ENCODE assay signal across 1 cellular context in genomic region chr9:137318976-137319375, GRCh38.
A peak's percentile ranks its signal among the peaks of the same experiment; 100 is the strongest.
TF ChIP-seq lines count a peak whose summit lies in the region.

No MANE protein-coding gene starts in this region.

TF ChIP-seq in HepG2, 621 proteins besides CTCF, POLR2A, EP300 and RAD21 (continued from another document):
- no peak for TF ChIP-seq ZBTB4 (CRISPR knock-in tag; IDR thresholded peaks at IDR 0.05; ENCODE audit: borderline replicate concordance)
- TF ChIP-seq, protein P1, sequence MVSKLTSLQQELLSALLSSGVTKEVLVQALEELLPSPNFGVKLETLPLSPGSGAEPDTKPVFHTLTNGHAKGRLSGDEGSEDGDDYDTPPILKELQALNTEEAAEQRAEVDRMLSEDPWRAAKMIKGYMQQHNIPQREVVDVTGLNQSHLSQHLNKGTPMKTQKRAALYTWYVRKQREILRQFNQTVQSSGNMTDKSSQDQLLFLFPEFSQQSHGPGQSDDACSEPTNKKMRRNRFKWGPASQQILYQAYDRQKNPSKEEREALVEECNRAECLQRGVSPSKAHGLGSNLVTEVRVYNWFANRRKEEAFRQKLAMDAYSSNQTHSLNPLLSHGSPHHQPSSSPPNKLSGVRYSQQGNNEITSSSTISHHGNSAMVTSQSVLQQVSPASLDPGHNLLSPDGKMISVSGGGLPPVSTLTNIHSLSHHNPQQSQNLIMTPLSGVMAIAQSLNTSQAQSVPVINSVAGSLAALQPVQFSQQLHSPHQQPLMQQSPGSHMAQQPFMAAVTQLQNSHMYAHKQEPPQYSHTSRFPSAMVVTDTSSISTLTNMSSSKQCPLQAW (CRISPR knock-in tag; IDR thresholded peaks at IDR 0.05) = 0 out of 2 replicates have a peak, but pooled peaks have one; percentile 46
- peak; percentile 17; the same call in 1 of the 2 replicates for TF ChIP-seq MED1 (CRISPR knock-in tag; IDR thresholded peaks at IDR 0.05)
- peak; percentile 29; the same call in 1 of the 2 replicates for TF ChIP-seq RFXAP (CRISPR knock-in tag; IDR thresholded peaks at IDR 0.05; ENCODE audit: borderline replicate concordance)
- TF ChIP-seq ETV5 (CRISPR knock-in tag; IDR thresholded peaks at IDR 0.05; ENCODE audit: borderline replicate concordance) = no peak
- TF ChIP-seq, protein P2, sequence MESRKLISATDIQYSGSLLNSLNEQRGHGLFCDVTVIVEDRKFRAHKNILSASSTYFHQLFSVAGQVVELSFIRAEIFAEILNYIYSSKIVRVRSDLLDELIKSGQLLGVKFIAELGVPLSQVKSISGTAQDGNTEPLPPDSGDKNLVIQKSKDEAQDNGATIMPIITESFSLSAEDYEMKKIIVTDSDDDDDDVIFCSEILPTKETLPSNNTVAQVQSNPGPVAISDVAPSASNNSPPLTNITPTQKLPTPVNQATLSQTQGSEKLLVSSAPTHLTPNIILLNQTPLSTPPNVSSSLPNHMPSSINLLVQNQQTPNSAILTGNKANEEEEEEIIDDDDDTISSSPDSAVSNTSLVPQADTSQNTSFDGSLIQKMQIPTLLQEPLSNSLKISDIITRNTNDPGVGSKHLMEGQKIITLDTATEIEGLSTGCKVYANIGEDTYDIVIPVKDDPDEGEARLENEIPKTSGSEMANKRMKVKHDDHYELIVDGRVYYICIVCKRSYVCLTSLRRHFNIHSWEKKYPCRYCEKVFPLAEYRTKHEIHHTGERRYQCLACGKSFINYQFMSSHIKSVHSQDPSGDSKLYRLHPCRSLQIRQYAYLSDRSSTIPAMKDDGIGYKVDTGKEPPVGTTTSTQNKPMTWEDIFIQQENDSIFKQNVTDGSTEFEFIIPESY (CRISPR knock-in tag; IDR thresholded peaks at IDR 0.05) = peak; percentile 43; the same call in 1 of the 2 replicates
- TF ChIP-seq, protein P3, sequence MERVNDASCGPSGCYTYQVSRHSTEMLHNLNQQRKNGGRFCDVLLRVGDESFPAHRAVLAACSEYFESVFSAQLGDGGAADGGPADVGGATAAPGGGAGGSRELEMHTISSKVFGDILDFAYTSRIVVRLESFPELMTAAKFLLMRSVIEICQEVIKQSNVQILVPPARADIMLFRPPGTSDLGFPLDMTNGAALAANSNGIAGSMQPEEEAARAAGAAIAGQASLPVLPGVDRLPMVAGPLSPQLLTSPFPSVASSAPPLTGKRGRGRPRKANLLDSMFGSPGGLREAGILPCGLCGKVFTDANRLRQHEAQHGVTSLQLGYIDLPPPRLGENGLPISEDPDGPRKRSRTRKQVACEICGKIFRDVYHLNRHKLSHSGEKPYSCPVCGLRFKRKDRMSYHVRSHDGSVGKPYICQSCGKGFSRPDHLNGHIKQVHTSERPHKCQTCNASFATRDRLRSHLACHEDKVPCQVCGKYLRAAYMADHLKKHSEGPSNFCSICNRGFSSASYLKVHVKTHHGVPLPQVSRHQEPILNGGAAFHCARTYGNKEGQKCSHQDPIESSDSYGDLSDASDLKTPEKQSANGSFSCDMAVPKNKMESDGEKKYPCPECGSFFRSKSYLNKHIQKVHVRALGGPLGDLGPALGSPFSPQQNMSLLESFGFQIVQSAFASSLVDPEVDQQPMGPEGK (CRISPR knock-in tag; IDR thresholded peaks at IDR 0.05) = peak; percentile 24; the same call in 1 of the 2 replicates
- no peak for TF ChIP-seq ZNF552 (CRISPR knock-in tag; IDR thresholded peaks at IDR 0.05; ENCODE audit: borderline replicate concordance)
- peak; percentile 46; the same call in 1 of the 2 replicates for TF ChIP-seq CBFB (CRISPR knock-in tag; IDR thresholded peaks at IDR 0.05)
- TF ChIP-seq ZNF274 (CRISPR knock-in tag; IDR thresholded peaks at IDR 0.05) = 0 out of 2 replicates have a peak, but pooled peaks have one; percentile 60
